Comparison of ENCODE assay signal across 7 cellular contexts in genomic region chr4:184993243-184993642, GRCh38. TPM values are rescaled to one million over a fixed set of nuclear protein-coding genes. Genes with fewer than 3 reads are reported as not detected.
"Had no signal": no experiment of that assay in that cellular context is flagged by ENCODE, and none has a peak within 500 bp of the region (broad histone marks: within the 10 kb centered on the region; RNA-seq: fewer than 3 reads in every experiment).

No MANE protein-coding gene starts in this region.

- ATAC-seq: GM23338 had no signal

- DNase-seq: H9, HCEC 1CT, HFFc6, IMR-90, KBM-7 had no signal

- H3K4me3 ChIP-seq: GM23338 had no signal

RNA-seq across cellular contexts. Expression of gene HELT, which starts 25.0 kb away (rescaled TPM):
- total RNA-seq: GM23338, H9, HFFc6, HT-29, IMR-90 had no signal
